ENCODE assay signal across 1 cellular context in the genomic region with DNA sequence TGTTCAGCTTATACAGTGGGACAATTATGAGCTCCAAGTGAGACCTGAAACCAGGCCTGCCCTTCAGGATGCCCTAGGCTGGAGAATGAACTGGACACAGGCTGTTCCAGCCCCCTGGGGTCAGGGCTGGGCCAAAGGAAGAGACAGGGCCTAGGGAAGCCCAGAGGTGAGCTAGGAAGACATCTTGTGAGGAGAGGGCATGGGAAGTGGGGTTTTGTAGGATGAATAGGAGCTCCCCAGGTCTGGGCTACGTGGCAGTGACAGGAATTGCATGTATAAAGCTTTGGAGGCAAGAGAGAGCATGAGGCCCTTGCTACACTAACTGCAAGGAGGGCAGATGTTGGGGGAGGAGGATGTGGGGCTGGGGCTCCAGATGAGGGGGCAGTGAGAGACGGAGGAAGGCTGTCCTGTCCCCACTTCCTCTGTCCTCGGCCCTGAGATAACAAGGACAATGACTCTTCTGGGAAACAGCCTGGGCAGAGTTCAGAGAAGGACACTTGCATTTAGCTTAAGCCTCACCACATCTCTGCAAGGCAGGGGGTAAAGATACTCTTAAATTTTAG.
TF ChIP-seq lines count a peak whose summit lies in the region.

No MANE protein-coding gene starts in this region.

TF ChIP-seq in WTC11, 78 proteins besides CTCF, POLR2A, EP300 and RAD21 (continued from another document):
- TF ChIP-seq, protein P1, sequence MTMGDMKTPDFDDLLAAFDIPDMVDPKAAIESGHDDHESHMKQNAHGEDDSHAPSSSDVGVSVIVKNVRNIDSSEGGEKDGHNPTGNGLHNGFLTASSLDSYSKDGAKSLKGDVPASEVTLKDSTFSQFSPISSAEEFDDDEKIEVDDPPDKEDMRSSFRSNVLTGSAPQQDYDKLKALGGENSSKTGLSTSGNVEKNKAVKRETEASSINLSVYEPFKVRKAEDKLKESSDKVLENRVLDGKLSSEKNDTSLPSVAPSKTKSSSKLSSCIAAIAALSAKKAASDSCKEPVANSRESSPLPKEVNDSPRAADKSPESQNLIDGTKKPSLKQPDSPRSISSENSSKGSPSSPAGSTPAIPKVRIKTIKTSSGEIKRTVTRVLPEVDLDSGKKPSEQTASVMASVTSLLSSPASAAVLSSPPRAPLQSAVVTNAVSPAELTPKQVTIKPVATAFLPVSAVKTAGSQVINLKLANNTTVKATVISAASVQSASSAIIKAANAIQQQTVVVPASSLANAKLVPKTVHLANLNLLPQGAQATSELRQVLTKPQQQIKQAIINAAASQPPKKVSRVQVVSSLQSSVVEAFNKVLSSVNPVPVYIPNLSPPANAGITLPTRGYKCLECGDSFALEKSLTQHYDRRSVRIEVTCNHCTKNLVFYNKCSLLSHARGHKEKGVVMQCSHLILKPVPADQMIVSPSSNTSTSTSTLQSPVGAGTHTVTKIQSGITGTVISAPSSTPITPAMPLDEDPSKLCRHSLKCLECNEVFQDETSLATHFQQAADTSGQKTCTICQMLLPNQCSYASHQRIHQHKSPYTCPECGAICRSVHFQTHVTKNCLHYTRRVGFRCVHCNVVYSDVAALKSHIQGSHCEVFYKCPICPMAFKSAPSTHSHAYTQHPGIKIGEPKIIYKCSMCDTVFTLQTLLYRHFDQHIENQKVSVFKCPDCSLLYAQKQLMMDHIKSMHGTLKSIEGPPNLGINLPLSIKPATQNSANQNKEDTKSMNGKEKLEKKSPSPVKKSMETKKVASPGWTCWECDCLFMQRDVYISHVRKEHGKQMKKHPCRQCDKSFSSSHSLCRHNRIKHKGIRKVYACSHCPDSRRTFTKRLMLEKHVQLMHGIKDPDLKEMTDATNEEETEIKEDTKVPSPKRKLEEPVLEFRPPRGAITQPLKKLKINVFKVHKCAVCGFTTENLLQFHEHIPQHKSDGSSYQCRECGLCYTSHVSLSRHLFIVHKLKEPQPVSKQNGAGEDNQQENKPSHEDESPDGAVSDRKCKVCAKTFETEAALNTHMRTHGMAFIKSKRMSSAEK (CRISPR knock-in tag; IDR thresholded peaks at IDR 0.05; ENCODE audit: borderline replicate concordance), result no peak
- TF ChIP-seq, protein P2, sequence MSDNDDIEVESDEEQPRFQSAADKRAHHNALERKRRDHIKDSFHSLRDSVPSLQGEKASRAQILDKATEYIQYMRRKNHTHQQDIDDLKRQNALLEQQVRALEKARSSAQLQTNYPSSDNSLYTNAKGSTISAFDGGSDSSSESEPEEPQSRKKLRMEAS (CRISPR knock-in tag; IDR thresholded peaks at IDR 0.05), result no peak
- TF ChIP-seq, protein P3, sequence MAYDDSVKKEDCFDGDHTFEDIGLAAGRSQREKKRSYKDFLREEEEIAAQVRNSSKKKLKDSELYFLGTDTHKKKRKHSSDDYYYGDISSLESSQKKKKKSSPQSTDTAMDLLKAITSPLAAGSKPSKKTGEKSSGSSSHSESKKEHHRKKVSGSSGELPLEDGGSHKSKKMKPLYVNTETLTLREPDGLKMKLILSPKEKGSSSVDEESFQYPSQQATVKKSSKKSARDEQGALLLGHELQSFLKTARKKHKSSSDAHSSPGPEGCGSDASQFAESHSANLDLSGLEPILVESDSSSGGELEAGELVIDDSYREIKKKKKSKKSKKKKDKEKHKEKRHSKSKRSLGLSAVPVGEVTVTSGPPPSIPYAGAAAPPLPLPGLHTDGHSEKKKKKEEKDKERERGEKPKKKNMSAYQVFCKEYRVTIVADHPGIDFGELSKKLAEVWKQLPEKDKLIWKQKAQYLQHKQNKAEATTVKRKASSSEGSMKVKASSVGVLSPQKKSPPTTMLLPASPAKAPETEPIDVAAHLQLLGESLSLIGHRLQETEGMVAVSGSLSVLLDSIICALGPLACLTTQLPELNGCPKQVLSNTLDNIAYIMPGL (CRISPR knock-in tag; IDR thresholded peaks at IDR 0.05), result no peak
- TF ChIP-seq, protein P4, sequence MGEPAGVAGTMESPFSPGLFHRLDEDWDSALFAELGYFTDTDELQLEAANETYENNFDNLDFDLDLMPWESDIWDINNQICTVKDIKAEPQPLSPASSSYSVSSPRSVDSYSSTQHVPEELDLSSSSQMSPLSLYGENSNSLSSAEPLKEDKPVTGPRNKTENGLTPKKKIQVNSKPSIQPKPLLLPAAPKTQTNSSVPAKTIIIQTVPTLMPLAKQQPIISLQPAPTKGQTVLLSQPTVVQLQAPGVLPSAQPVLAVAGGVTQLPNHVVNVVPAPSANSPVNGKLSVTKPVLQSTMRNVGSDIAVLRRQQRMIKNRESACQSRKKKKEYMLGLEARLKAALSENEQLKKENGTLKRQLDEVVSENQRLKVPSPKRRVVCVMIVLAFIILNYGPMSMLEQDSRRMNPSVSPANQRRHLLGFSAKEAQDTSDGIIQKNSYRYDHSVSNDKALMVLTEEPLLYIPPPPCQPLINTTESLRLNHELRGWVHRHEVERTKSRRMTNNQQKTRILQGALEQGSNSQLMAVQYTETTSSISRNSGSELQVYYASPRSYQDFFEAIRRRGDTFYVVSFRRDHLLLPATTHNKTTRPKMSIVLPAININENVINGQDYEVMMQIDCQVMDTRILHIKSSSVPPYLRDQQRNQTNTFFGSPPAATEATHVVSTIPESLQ (CRISPR knock-in tag; IDR thresholded peaks at IDR 0.05), result no peak
- TF ChIP-seq ZNF396 (CRISPR knock-in tag; IDR thresholded peaks at IDR 0.05; ENCODE audit: borderline replicate concordance) (no peak), ZNF138 (CRISPR knock-in tag; conservative IDR thresholded peaks at IDR 0.05) (no peak)
